15 cellular contexts compared by ENCODE assay signal in genomic region chr2:112585873-112586477, GRCh38. TPM values are rescaled to one million over a fixed set of nuclear protein-coding genes. Genes with fewer than 3 reads are reported as not detected.
A peak's percentile ranks its signal among the peaks of the same experiment; 100 is the strongest.
DNase-seq lines count a peak whose midpoint lies in the region; ATAC-seq and TF ChIP-seq lines count a peak whose summit lies in the region.
"Had no signal": no experiment of that assay in that cellular context is flagged by ENCODE, and none has a peak within 500 bp of the region (broad histone marks: within the 10 kb centered on the region; RNA-seq: fewer than 3 reads in every experiment).

No MANE protein-coding gene starts in this region.

- intact Hi-C loops in activated naive CD4-positive, alpha-beta T cell treated with anti-CD3 and anti-CD28 coated beads for 36 hours (cut with micrococcal nuclease), result loop anchor here (2.0 kb wide), 1 partner anchor 531 kb away; the partner anchor contains the start of gene TMEM87B

- TF ChIP-seq CTCF in endothelial cell (IDR thresholded peaks at IDR 0.05; ENCODE audit: unreplicated experiment), result no peak

- ATAC-seq in T-cell (replicated peaks in 1 of 4), result no peak
- no peak for ATAC-seq in stimulated activated memory B cell treated with anti-CD40 and anti-IgM and Interleukin-4, amounts not matched to agents 10 μg/mL and 1 μg/mL and 100 μg/mL, for 72 hours
- ATAC-seq: stimulated activated naive CD8-positive, alpha-beta T cell treated with anti-CD3 and anti-CD28 coated beads, Interleukin-15, amount 100 ng/mL, for 72 hours had no signal

- H3K36me3 Mint-ChIP-seq in activated naive CD4-positive, alpha-beta T cell treated with anti-CD3 and anti-CD28 coated beads for 36 hours (ENCODE audit: low read depth), result peaks cover 11% of the 10 kb centered on the region
- H3K36me3 Mint-ChIP-seq in T-cell (peaks cover 20% of the 10 kb centered on the region), endothelial cell (ENCODE audit: low read depth, unreplicated experiment) (peaks cover 11% of the 10 kb centered on the region)
- peaks cover 35% of the 10 kb centered on the region for H3K36me3 Mint-ChIP-seq in stimulated activated memory B cell treated with anti-CD40 and anti-IgM and Interleukin-4, amounts not matched to agents 10 μg/mL and 1 μg/mL and 100 μg/mL, for 72 hours

- CTCF ChIA-PET in activated naive CD4-positive, alpha-beta T cell treated with anti-CD3 and anti-CD28 coated beads for 36 hours (lab: Charles Lee), result interaction anchor here (2.5 to 2.9 kb wide), 2 partner anchors 13 to 140 kb away, joined by 13 to 23 read pairs; no protein-coding TSS in a partner anchor
- CTCF ChIA-PET in T-cell (lab: Charles Lee), result no interaction called here

- no peak overlapping the region for H3K27ac Mint-ChIP-seq in activated naive CD4-positive, alpha-beta T cell treated with anti-CD3 and anti-CD28 coated beads for 36 hours
- H3K27ac Mint-ChIP-seq in T-cell (no peak overlapping the region), endothelial cell (ENCODE audit: unreplicated experiment) (peak overlapping the region; percentile 28)
- H3K27ac Mint-ChIP-seq in stimulated activated memory B cell treated with anti-CD40 and anti-IgM and Interleukin-4, amounts not matched to agents 10 μg/mL and 1 μg/mL and 100 μg/mL, for 72 hours, result peak overlapping the region; percentile 97

- peaks cover 26% of the 10 kb centered on the region for H3K4me1 Mint-ChIP-seq in activated naive CD4-positive, alpha-beta T cell treated with anti-CD3 and anti-CD28 coated beads for 36 hours (ENCODE audit: low read depth)
- peaks cover 35 to 44% (median 43%) of the 10 kb centered on the region in 3 donors for H3K4me1 Mint-ChIP-seq in T-cell
- H3K4me1 Mint-ChIP-seq in endothelial cell (ENCODE audit: unreplicated experiment), result peaks cover 26% of the 10 kb centered on the region
- peaks cover 31% of the 10 kb centered on the region for H3K4me1 Mint-ChIP-seq in stimulated activated memory B cell treated with anti-CD40 and anti-IgM and Interleukin-4, amounts not matched to agents 10 μg/mL and 1 μg/mL and 100 μg/mL, for 72 hours

- H3K9me3 Mint-ChIP-seq in activated naive CD4-positive, alpha-beta T cell treated with anti-CD3 and anti-CD28 coated beads for 36 hours, result no peaks in the 10 kb centered on the region
- H3K9me3 Mint-ChIP-seq in T-cell, result peaks cover 0 to 4% (median 0%) of the 10 kb centered on the region in 3 donors
- no peaks in the 10 kb centered on the region for H3K9me3 Mint-ChIP-seq in endothelial cell (ENCODE audit: unreplicated experiment)
- H3K9me3 Mint-ChIP-seq in stimulated activated memory B cell treated with anti-CD40 and anti-IgM and Interleukin-4, amounts not matched to agents 10 μg/mL and 1 μg/mL and 100 μg/mL, for 72 hours, result no peaks in the 10 kb centered on the region
- H3K9me3 Mint-ChIP-seq: stimulated activated naive CD8-positive, alpha-beta T cell treated with anti-CD3 and anti-CD28 coated beads, Interleukin-15, amount 100 ng/mL, for 72 hours had no signal

- DNase-seq in activated naive CD4-positive, alpha-beta T cell treated with anti-CD3 and anti-CD28 coated beads for 36 hours, result no peak
- no peak for DNase-seq in activated naive CD4-positive, alpha-beta T cell (lab: John Stamatoyannopoulos, UW)
- DNase-seq in T-cell (no peak), endothelial cell (ENCODE audit: low spot score) (no peak), NCI-H146 treated with DMSO at 0.1 percent for 48 hours (lab: John Stamatoyannopoulos, UW; ENCODE audit: unreplicated experiment) (no peak), SIG-M5 (lab: John Stamatoyannopoulos, UW) (no peak)
- DNase-seq in effector CD4-positive, alpha-beta T cell, result no peak
- DNase-seq: activated effector memory CD4-positive, alpha-beta T cell treated with anti-CD3 and anti-CD28 coated beads, Interleukin-2, amount 50 U/mL, for 16 hours; DMS53; effector CD8-positive, alpha-beta T cell; HCEC 1CT; KBM-7; NCI-H446; stimulated activated naive CD8-positive, alpha-beta T cell treated with anti-CD3 and anti-CD28 coated beads, Interleukin-15, amount 100 ng/mL, for 72 hours had no signal

- POLR2A ChIA-PET in T-cell (lab: Charles Lee), result no interaction called here

- peak overlapping the region; percentile 2 for H3K4me3 Mint-ChIP-seq in activated naive CD4-positive, alpha-beta T cell treated with anti-CD3 and anti-CD28 coated beads for 36 hours
- H3K4me3 Mint-ChIP-seq in T-cell (peak overlapping the region; percentile 40 to 94 (median 87)), endothelial cell (ENCODE audit: unreplicated experiment) (peak overlapping the region; percentile 34)
- no peak overlapping the region for H3K4me3 Mint-ChIP-seq in stimulated activated memory B cell treated with anti-CD40 and anti-IgM and Interleukin-4, amounts not matched to agents 10 μg/mL and 1 μg/mL and 100 μg/mL, for 72 hours

- no peaks in the 10 kb centered on the region for H3K27me3 Mint-ChIP-seq in activated naive CD4-positive, alpha-beta T cell treated with anti-CD3 and anti-CD28 coated beads for 36 hours (ENCODE audit: low read depth)
- H3K27me3 Mint-ChIP-seq in T-cell (no peaks in the 10 kb centered on the region), endothelial cell (ENCODE audit: unreplicated experiment) (peaks cover 15% of the 10 kb centered on the region)
- H3K27me3 Mint-ChIP-seq in stimulated activated memory B cell treated with anti-CD40 and anti-IgM and Interleukin-4, amounts not matched to agents 10 μg/mL and 1 μg/mL and 100 μg/mL, for 72 hours, result no peaks in the 10 kb centered on the region
- H3K27me3 Mint-ChIP-seq: stimulated activated naive CD8-positive, alpha-beta T cell treated with anti-CD3 and anti-CD28 coated beads, Interleukin-15, amount 100 ng/mL, for 72 hours had no signal

RNA-seq across cellular contexts. Expression of gene CHCHD5, which starts 1.6 kb away (rescaled TPM):
- total RNA-seq in activated naive CD4-positive, alpha-beta T cell treated with anti-CD3 and anti-CD28 coated beads for 36 hours, result 10 to 100 TPM; 40.3 to 43.5 TPM
- 10 to 100 TPM; 16.4 to 30.1 (median 24.7) TPM for total RNA-seq in T-cell
- total RNA-seq in endothelial cell (ENCODE audit: unreplicated experiment), result 27.4 TPM

RNA-seq across cellular contexts. Expression of gene POLR1B, which starts 43.7 kb away (rescaled TPM):
- 10 to 100 TPM; 34.5 to 36.1 TPM for total RNA-seq in activated naive CD4-positive, alpha-beta T cell treated with anti-CD3 and anti-CD28 coated beads for 36 hours
- total RNA-seq in T-cell (10 to 100 TPM; 15.1 to 39.5 (median 35.9) TPM), endothelial cell (ENCODE audit: unreplicated experiment) (22.1 TPM)

RNA-seq across cellular contexts. Expression of gene SLC20A1, which starts 59.8 kb away (rescaled TPM):
- total RNA-seq in activated naive CD4-positive, alpha-beta T cell treated with anti-CD3 and anti-CD28 coated beads for 36 hours, result 10 to 100 TPM; 73.1 to 73.5 TPM
- total RNA-seq in T-cell (100 to 1,000 TPM in 2 of 5 donors, 10 to 100 TPM in 3; 65.8 to 135 (median 83.0) TPM), endothelial cell (ENCODE audit: unreplicated experiment) (255 TPM)

Comparison
In these comparisons a context has a peak if more than half of its experiments do, and no peak if none do; other contexts are left out.
1. H3K27ac Mint-ChIP-seq: peak in endothelial cell (single experiment) and stimulated activated memory B cell treated with anti-CD40 and anti-IgM and Interleukin-4, amounts not matched to agents 10 μg/mL and 1 μg/mL and 100 μg/mL, for 72 hours (single experiment); none in activated naive CD4-positive, alpha-beta T cell treated with anti-CD3 and anti-CD28 coated beads for 36 hours (single experiment) and T-cell (0 of 2).